18 cellular contexts compared by ENCODE assay signal in genomic region chr7:80313067-80313626, GRCh38.
DNase-seq lines count a peak whose midpoint lies in the region; ATAC-seq and TF ChIP-seq lines count a peak whose summit lies in the region.
"Had no signal": no experiment of that assay in that cellular context is flagged by ENCODE, and none has a peak within 500 bp of the region (broad histone marks: within the 10 kb centered on the region; RNA-seq: fewer than 3 reads in every experiment).

No MANE protein-coding gene starts in this region.

- H3K4me1 Mint-ChIP-seq in natural killer cell treated with Interleukin-12 subunit alpha and Interleukin-12 subunit beta and Interleukin-15 and Interleukin-18, amount 100 ng/mL, for 72 hours (ENCODE audit: low read depth in 2 of 2): no peaks in the 10 kb centered on the region

- H3K36me3 Mint-ChIP-seq in natural killer cell treated with Interleukin-12 subunit alpha and Interleukin-12 subunit beta and Interleukin-15 and Interleukin-18, amount 100 ng/mL, for 72 hours: no peaks in the 10 kb centered on the region

- no peak for ATAC-seq in natural killer cell treated with Interleukin-12 subunit alpha and Interleukin-12 subunit beta and Interleukin-15 and Interleukin-18, amount 100 ng/mL, for 72 hours

- no peaks in the 10 kb centered on the region for H3K9me3 ChIP-seq in hepatocyte (ENCODE audit: low read depth)
- H3K9me3 ChIP-seq in thyroid gland: no peaks in the 10 kb centered on the region
- H3K9me3 ChIP-seq: Caco-2, SJSA1 had no signal

- no peaks in the 10 kb centered on the region for H3K27me3 Mint-ChIP-seq in natural killer cell treated with Interleukin-12 subunit alpha and Interleukin-12 subunit beta and Interleukin-15 and Interleukin-18, amount 100 ng/mL, for 72 hours

- no peaks in the 10 kb centered on the region for H4K20me1 ChIP-seq in hepatocyte (ENCODE audit: insufficient read depth, poor library complexity, severe bottlenecking)

- in situ Hi-C loops in brain microvascular endothelial cell (cut with HindIII; ENCODE audit: low pct_ligation_motif_present, low sequenced_read_pairs): no loop called here

- DNase-seq in HT1080 (ENCODE audit: low read depth) (peak; percentile 49), brain microvascular endothelial cell (no peak), hepatocyte (ENCODE audit: low spot score) (no peak), thyroid gland (no peak), RWPE1 (ENCODE audit: low spot score) (no peak), COLO668 (lab: John Stamatoyannopoulos, UW; ENCODE audit: unreplicated experiment) (no peak)
- DNase-seq in natural killer cell treated with Interleukin-12 subunit alpha and Interleukin-12 subunit beta and Interleukin-15 and Interleukin-18, amount 100 ng/mL, for 72 hours (ENCODE audit: low spot score): no peak
- DNase-seq: ACHN; AML-193; Caco-2; DMS153; H9; NCI-H1417; NCI-H187 treated with DMSO at 0.1 percent for 48 hours; NCI-H446; NK-92 treated with Interleukin-12 subunit alpha and Interleukin-12 subunit beta, amount 100 ng/mL, for 24 hours; OCI-M1 had no signal

- H3K9me3 Mint-ChIP-seq in natural killer cell treated with Interleukin-12 subunit alpha and Interleukin-12 subunit beta and Interleukin-15 and Interleukin-18, amount 100 ng/mL, for 72 hours: peaks cover 15% of the 10 kb centered on the region
- H3K9me3 Mint-ChIP-seq: H9 had no signal

- TF ChIP-seq CTCF in brain microvascular endothelial cell (IDR thresholded peaks at IDR 0.05; ENCODE audit: low read depth, low read length, missing control alignments) (no peak), hepatocyte (IDR thresholded peaks at IDR 0.05; ENCODE audit: poor library complexity) (no peak), thyroid gland (IDR thresholded peaks at IDR 0.05) (no peak), RWPE1 (conservative IDR thresholded peaks at IDR 0.05; ENCODE audit: low read depth) (no peak)

- CTCF ChIA-PET in RWPE1 (lab: Yijun Ruan, JAX): interaction anchor here (0.6 kb wide), 1 partner anchor 389 kb away, joined by 3 read pairs; no protein-coding TSS in a partner anchor

- H3K79me2 ChIP-seq in hepatocyte: no peaks in the 10 kb centered on the region

- H3K4me1 ChIP-seq in hepatocyte (ENCODE audit: insufficient read depth) (peaks cover 5% of the 10 kb centered on the region), thyroid gland (peaks cover 34 to 36% of the 10 kb centered on the region in 2 donors)

- H3K27me3 ChIP-seq in brain microvascular endothelial cell (replicated peaks) (no peaks in the 10 kb centered on the region), hepatocyte (no peaks in the 10 kb centered on the region), thyroid gland (no peaks in the 10 kb centered on the region)
- H3K27me3 ChIP-seq: SJSA1 had no signal

- H3K9me2 ChIP-seq in hepatocyte (replicated peaks; ENCODE audit: insufficient read depth): no peaks in the 10 kb centered on the region

- TF ChIP-seq POLR2A in thyroid gland (IDR thresholded peaks at IDR 0.05): no peak

- H3K36me3 ChIP-seq in brain microvascular endothelial cell (replicated peaks) (no peaks in the 10 kb centered on the region), hepatocyte (replicated peaks; ENCODE audit: insufficient read depth, low read depth) (no peaks in the 10 kb centered on the region), thyroid gland (no peaks in the 10 kb centered on the region)
- H3K36me3 ChIP-seq: SJSA1 had no signal

- POLR2A ChIA-PET in RWPE1 (lab: Yijun Ruan, JAX; ENCODE audit: low non-redundant PET): no interaction called here

- H3K27ac Mint-ChIP-seq in natural killer cell treated with Interleukin-12 subunit alpha and Interleukin-12 subunit beta and Interleukin-15 and Interleukin-18, amount 100 ng/mL, for 72 hours: no peak overlapping the region
- H3K27ac Mint-ChIP-seq: H9 had no signal

- intact Hi-C loops in thyroid gland (cut with DNase I): no loop called here

- H3K4me3 Mint-ChIP-seq in natural killer cell treated with Interleukin-12 subunit alpha and Interleukin-12 subunit beta and Interleukin-15 and Interleukin-18, amount 100 ng/mL, for 72 hours: no peak overlapping the region
- H3K4me3 Mint-ChIP-seq: H9 had no signal

- peak overlapping the region; percentile 82 for H3K27ac ChIP-seq in brain microvascular endothelial cell
- peak overlapping the region; percentile 41 for H3K27ac ChIP-seq in hepatocyte
- H3K27ac ChIP-seq in thyroid gland: peak overlapping the region in 2 of 3 donors; percentile 29 to 88
- H3K27ac ChIP-seq in RWPE1: no peak overlapping the region

- no peak overlapping the region for H3K4me2 ChIP-seq in hepatocyte

- WGBS in hepatocyte (ENCODE audit: low lambda C conversion rate, missing lambda C conversion rate): 91% methylated on average over 6 of the region's 6 CpGs
- 95 to 97% methylated on average over 6 of the region's 6 CpGs for WGBS in thyroid gland, 2 donors

- H3K4me3 ChIP-seq in brain microvascular endothelial cell (ENCODE audit: low read depth, low read length): no peak overlapping the region
- H3K4me3 ChIP-seq in hepatocyte: no peak overlapping the region
- H3K4me3 ChIP-seq in thyroid gland (replicated peaks in 1 of 3): no peak overlapping the region
- H3K4me3 ChIP-seq: SJSA1 had no signal

- H2AFZ ChIP-seq in hepatocyte: no peak overlapping the region
